In the genomic region with DNA sequence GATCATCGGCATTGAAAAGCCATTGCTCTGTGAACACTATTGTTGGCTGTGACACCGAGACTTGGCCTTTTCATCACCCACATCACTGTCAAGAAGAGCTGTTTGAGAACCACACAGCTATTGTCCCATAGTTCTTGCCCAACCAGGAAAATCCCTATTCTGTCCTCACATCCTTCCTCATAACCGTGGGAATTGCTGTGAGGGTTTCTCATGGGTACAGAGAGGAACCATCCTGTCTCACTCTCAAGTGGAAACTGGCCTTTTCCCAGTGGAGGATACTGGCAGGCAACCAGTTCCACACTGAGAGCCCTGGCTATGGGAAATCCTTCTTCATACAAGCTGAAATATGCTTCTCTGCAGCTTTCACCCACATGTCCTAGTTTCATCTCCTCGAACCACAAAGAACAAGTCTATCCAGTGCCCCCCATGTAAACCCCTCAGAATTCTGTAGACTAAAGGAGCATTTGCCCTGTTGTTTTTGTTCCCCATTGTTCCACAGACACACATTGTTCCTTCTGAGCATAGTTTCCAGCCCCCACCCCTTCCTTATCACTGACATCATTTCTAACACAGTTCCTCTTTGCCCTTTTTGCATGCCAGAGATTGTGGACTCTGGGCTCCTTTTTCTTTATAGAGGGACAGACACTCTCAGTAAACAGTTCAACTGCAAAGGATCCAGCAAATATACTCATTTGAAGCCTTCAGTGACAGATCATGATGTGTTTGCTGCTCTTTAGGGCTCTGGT, we compare ENCODE assay signal across 20 cellular contexts. TPM values are rescaled to one million over a fixed set of nuclear protein-coding genes. Genes with fewer than 3 reads are reported as not detected.
DNase-seq lines count a peak whose midpoint lies in the region; ATAC-seq, FAIRE-seq and TF ChIP-seq lines count a peak whose summit lies in the region.
"Had no signal": no experiment of that assay in that cellular context is flagged by ENCODE, and none has a peak within 500 bp of the region (broad histone marks: within the 10 kb centered on the region; RNA-seq: fewer than 3 reads in every experiment).

No MANE protein-coding gene starts in this region.

- H3K9me3 ChIP-seq in hepatocyte (ENCODE audit: low read depth): no peaks in the 10 kb centered on the region
- H3K9me3 ChIP-seq: esophagus muscularis mucosa had no signal

- H3K4me1 Mint-ChIP-seq in nephron progenitor cell: no peaks in the 10 kb centered on the region
- H3K4me1 Mint-ChIP-seq: activated B cell treated with CpG ODN at 0.5 μM for 24 hours; stimulated activated effector memory CD8-positive, alpha-beta T cell treated with anti-CD3 and anti-CD28 coated beads, Interleukin-12 subunit alpha, Interleukin-12 subunit beta, amount 100 ng/mL, for 72 hours had no signal

- H3K4me1 ChIP-seq in hepatocyte (ENCODE audit: insufficient read depth): no peaks in the 10 kb centered on the region

- H3K27ac Mint-ChIP-seq in nephron progenitor cell: no peak overlapping the region
- H3K27ac Mint-ChIP-seq: activated B cell treated with CpG ODN at 0.5 μM for 24 hours; stimulated activated effector memory CD8-positive, alpha-beta T cell treated with anti-CD3 and anti-CD28 coated beads, Interleukin-12 subunit alpha, Interleukin-12 subunit beta, amount 100 ng/mL, for 72 hours had no signal

- ATAC-seq in GM21737 (IDR thresholded peaks at IDR 0.05; ENCODE audit: unreplicated experiment): no peak
- ATAC-seq: stimulated activated effector memory CD8-positive, alpha-beta T cell treated with anti-CD3 and anti-CD28 coated beads, Interleukin-12 subunit alpha, Interleukin-12 subunit beta, amount 100 ng/mL, for 72 hours had no signal

- no peaks in the 10 kb centered on the region for H3K36me3 Mint-ChIP-seq in nephron progenitor cell (ENCODE audit: low read depth)
- H3K36me3 Mint-ChIP-seq: stimulated activated effector memory CD8-positive, alpha-beta T cell treated with anti-CD3 and anti-CD28 coated beads, Interleukin-12 subunit alpha, Interleukin-12 subunit beta, amount 100 ng/mL, for 72 hours had no signal

- H3K27me3 Mint-ChIP-seq in nephron progenitor cell (ENCODE audit: low read depth, poor library complexity): peaks cover 10% of the 10 kb centered on the region

- H3K4me2 ChIP-seq in hepatocyte: no peak overlapping the region
- H3K4me2 ChIP-seq: smooth muscle cell had no signal

- TF ChIP-seq CTCF in GM12865 (IDR thresholded peaks at IDR 0.05; ENCODE audit: insufficient read depth, low read depth, low read length, missing control alignments) (no peak), hepatocyte (IDR thresholded peaks at IDR 0.05; ENCODE audit: poor library complexity) (no peak), nephron progenitor cell (IDR thresholded peaks at IDR 0.05) (no peak)

- 84% methylated on average over 4 of the region's 4 CpGs for WGBS in hepatocyte (ENCODE audit: low lambda C conversion rate, missing lambda C conversion rate)

- no peaks in the 10 kb centered on the region for H3K79me2 ChIP-seq in hepatocyte

- FAIRE-seq in H54 (lab: Jason Lieb, UNC): no peak
- FAIRE-seq: RCC 7860, urothelium cell line had no signal

- no peaks in the 10 kb centered on the region for H3K27me3 ChIP-seq in hepatocyte
- H3K27me3 ChIP-seq: esophagus muscularis mucosa had no signal

- no peak for TF ChIP-seq POLR2A in H54 (IDR thresholded peaks at IDR 0.05; ENCODE audit: low read depth, low read length)

- H3K4me3 Mint-ChIP-seq in nephron progenitor cell: no peak overlapping the region
- H3K4me3 Mint-ChIP-seq: activated B cell treated with CpG ODN at 0.5 μM for 24 hours; stimulated activated effector memory CD8-positive, alpha-beta T cell treated with anti-CD3 and anti-CD28 coated beads, Interleukin-12 subunit alpha, Interleukin-12 subunit beta, amount 100 ng/mL, for 72 hours had no signal

- DNase-seq in GM12865 (ENCODE audit: low read depth) (peak; percentile 3), dermis blood vessel endothelial cell (peak; percentile 75), hepatocyte (ENCODE audit: low spot score) (peak; percentile 19), pulmonary artery endothelial cell (ENCODE audit: low read depth, low spot score) (peak; percentile 44), NCI-H2107 (lab: John Stamatoyannopoulos, UW) (no peak), H54 (ENCODE audit: insufficient read length, low spot score) (no peak), nephron progenitor cell (no peak)
- DNase-seq: activated B cell treated with CpG ODN at 0.5 μM for 24 hours; activated CD8-positive, alpha-beta memory T cell treated with anti-CD3 and anti-CD28 coated beads for 24 hours; IMR-90; mesendoderm; NCI-H1048; NCI-H69 had no signal

- no peaks in the 10 kb centered on the region for H3K9me2 ChIP-seq in hepatocyte (replicated peaks; ENCODE audit: insufficient read depth)

- H3K9me3 Mint-ChIP-seq in nephron progenitor cell: no peaks in the 10 kb centered on the region
- H3K9me3 Mint-ChIP-seq: activated B cell treated with CpG ODN at 0.5 μM for 24 hours; stimulated activated effector memory CD8-positive, alpha-beta T cell treated with anti-CD3 and anti-CD28 coated beads, Interleukin-12 subunit alpha, Interleukin-12 subunit beta, amount 100 ng/mL, for 72 hours had no signal

- no peaks in the 10 kb centered on the region for H4K20me1 ChIP-seq in hepatocyte (ENCODE audit: insufficient read depth, poor library complexity, severe bottlenecking)

- H3K27ac ChIP-seq in hepatocyte: peak overlapping the region; percentile 85

- no peak overlapping the region for H3K4me3 ChIP-seq in GM12865 (ENCODE audit: low read depth, low read length)
- H3K4me3 ChIP-seq in hepatocyte: no peak overlapping the region
- H3K4me3 ChIP-seq: coronary artery, esophagus muscularis mucosa, smooth muscle cell had no signal

- H2AFZ ChIP-seq in hepatocyte: no peak overlapping the region

- H3K36me3 ChIP-seq in hepatocyte (replicated peaks; ENCODE audit: insufficient read depth, low read depth): no peaks in the 10 kb centered on the region
- H3K36me3 ChIP-seq: esophagus muscularis mucosa had no signal

RNA-seq across cellular contexts. Expression of a gene that starts 57.8 kb away (rescaled TPM):
- not detected in 2 replicates for total RNA-seq in dermis blood vessel endothelial cell
- total RNA-seq in hepatocyte: not detected in 2 replicates
- polyA plus RNA-seq in hepatocyte: 0.99 and 2.7 TPM in 2 replicates
- total RNA-seq in pulmonary artery endothelial cell: 0.21 TPM in 1 of 2 replicates, not detected in the other
- total RNA-seq: activated B cell treated with CpG ODN at 0.5 μM for 24 hours, esophagus muscularis mucosa, IMR-90 had no signal

Comparison
In these comparisons a context has a peak if more than half of its experiments do, and no peak if none do; other contexts are left out.
1. DNase-seq: peak in GM12865 (single experiment), dermis blood vessel endothelial cell (single experiment), hepatocyte (single experiment) and pulmonary artery endothelial cell (single experiment); none in NCI-H2107 (single experiment), H54 (single experiment) and nephron progenitor cell (single experiment).